In the genomic region with DNA sequence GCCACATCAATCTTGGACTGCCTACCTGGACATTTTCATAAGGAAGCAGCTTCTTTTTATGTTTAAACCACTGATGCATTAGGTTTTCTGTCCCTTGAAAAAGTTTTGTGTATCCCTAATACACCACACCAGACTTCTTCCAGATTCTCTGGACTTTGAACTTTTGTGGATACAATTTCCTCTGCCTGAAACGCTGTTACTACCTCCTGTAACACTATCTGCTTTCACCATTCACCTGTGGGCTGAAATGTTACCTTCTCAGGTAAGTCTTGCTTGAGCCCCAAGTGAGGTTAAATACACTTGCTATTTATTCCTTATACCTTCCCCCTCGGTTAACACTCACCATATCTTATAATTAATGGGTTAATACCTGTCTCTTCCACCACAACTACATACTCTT, we compare ENCODE assay signal across 22 cellular contexts. TPM values are rescaled to one million over a fixed set of nuclear protein-coding genes. Genes with fewer than 3 reads are reported as not detected.
DNase-seq lines count a peak whose midpoint lies in the region; ATAC-seq and TF ChIP-seq lines count a peak whose summit lies in the region.
"Had no signal": no experiment of that assay in that cellular context is flagged by ENCODE, and none has a peak within 500 bp of the region (broad histone marks: within the 10 kb centered on the region; RNA-seq: fewer than 3 reads in every experiment).

No MANE protein-coding gene starts in this region.

- no peak for DNase-seq in MCF 10A (ENCODE audit: unreplicated experiment)
- no peak for DNase-seq in breast epithelium (ENCODE audit: low spot score in 2 of 2)
- no peak for DNase-seq in central memory CD8-positive, alpha-beta T cell (ENCODE audit: low spot score in 2 of 2)
- no peak for DNase-seq in naive thymus-derived CD8-positive, alpha-beta T cell
- DNase-seq in type B pancreatic cell (ENCODE audit: extremely low spot score, unreplicated experiment) = no peak
- DNase-seq in NCI-H2196 (lab: John Stamatoyannopoulos, UW; ENCODE audit: unreplicated experiment) = no peak
- no peak for DNase-seq in 8988T
- DNase-seq in stimulated activated naive CD8-positive, alpha-beta T cell treated with anti-CD3 and anti-CD28 coated beads, Interleukin-15, amount 100 ng/mL, for 72 hours = no peak
- DNase-seq: activated CD4-positive, CD25-positive, alpha-beta regulatory T cell treated with anti-CD3 and anti-CD28 coated beads, Interleukin-2, amount 50 U/mL, for 72 hours; activated gamma-delta T cell; anterior cingulate cortex; cerebellar nuclear complex; DMS79 treated with DMSO at 0.1 percent for 48 hours; mammary epithelial cell; NCI-H187 treated with DMSO at 0.1 percent for 48 hours; NCI-H446 treated with DMSO at 0.1 percent for 48 hours; stimulated activated CD8-positive, alpha-beta memory T cell treated with anti-CD3 and anti-CD28 coated beads, Interleukin-4, amount 100 ng/mL, for 48 hours had no signal

- no peak overlapping the region for H3K4me3 ChIP-seq in breast epithelium
- H3K4me3 ChIP-seq: K562, prostate gland had no signal

- H3K9me3 Mint-ChIP-seq in MCF 10A (ENCODE audit: unreplicated experiment) = no peaks in the 10 kb centered on the region
- no peaks in the 10 kb centered on the region for H3K9me3 Mint-ChIP-seq in central memory CD8-positive, alpha-beta T cell
- H3K9me3 Mint-ChIP-seq in naive thymus-derived CD8-positive, alpha-beta T cell = no peaks in the 10 kb centered on the region
- H3K9me3 Mint-ChIP-seq in type B pancreatic cell = no peaks in the 10 kb centered on the region
- no peaks in the 10 kb centered on the region for H3K9me3 Mint-ChIP-seq in stimulated activated naive CD8-positive, alpha-beta T cell treated with anti-CD3 and anti-CD28 coated beads, Interleukin-15, amount 100 ng/mL, for 72 hours
- H3K9me3 Mint-ChIP-seq: neural crest cell had no signal

- H3K4me1 Mint-ChIP-seq in MCF 10A (ENCODE audit: insufficient read depth, unreplicated experiment) = peaks cover 25% of the 10 kb centered on the region
- peaks cover 73% of the 10 kb centered on the region for H3K4me1 Mint-ChIP-seq in central memory CD8-positive, alpha-beta T cell
- H3K4me1 Mint-ChIP-seq in naive thymus-derived CD8-positive, alpha-beta T cell = peaks cover 34 to 77% (median 73%) of the 10 kb centered on the region in 4 donors
- peaks cover 35% of the 10 kb centered on the region for H3K4me1 Mint-ChIP-seq in type B pancreatic cell (ENCODE audit: unreplicated experiment)
- peaks cover 50% of the 10 kb centered on the region for H3K4me1 Mint-ChIP-seq in stimulated activated naive CD8-positive, alpha-beta T cell treated with anti-CD3 and anti-CD28 coated beads, Interleukin-15, amount 100 ng/mL, for 72 hours

- POLR2A ChIA-PET in MCF 10A (lab: Yijun Ruan, JAX) = interaction anchor here (1.0 kb wide), 1 partner anchor 25 kb away, joined by 3 read pairs; no protein-coding TSS in a partner anchor
- POLR2A ChIA-PET in naive thymus-derived CD8-positive, alpha-beta T cell (lab: Charles Lee) = interaction anchor here (0.6 kb wide), 1 partner anchor 116 kb away, joined by 4 read pairs; no protein-coding TSS in a partner anchor

- peak overlapping the region; percentile 6 for H3K4me3 Mint-ChIP-seq in MCF 10A (ENCODE audit: unreplicated experiment)
- peak overlapping the region; percentile 48 for H3K4me3 Mint-ChIP-seq in central memory CD8-positive, alpha-beta T cell
- peak overlapping the region in 9 of 10 donors; percentile 12 to 98 (median 65) for H3K4me3 Mint-ChIP-seq in naive thymus-derived CD8-positive, alpha-beta T cell
- H3K4me3 Mint-ChIP-seq in type B pancreatic cell = peak overlapping the region; percentile 12
- peak overlapping the region in 1 of 2 donors; percentile 36 for H3K4me3 Mint-ChIP-seq in stimulated activated naive CD8-positive, alpha-beta T cell treated with anti-CD3 and anti-CD28 coated beads, Interleukin-15, amount 100 ng/mL, for 72 hours

- CTCF ChIA-PET in MCF 10A (lab: Yijun Ruan, JAX) = interaction anchor here (0.6 kb wide), 2 partner anchors 65 to 190 kb away, joined by 3 to 4 read pairs; no protein-coding TSS in a partner anchor

- no peak overlapping the region for H3K27ac ChIP-seq in breast epithelium
- H3K27ac ChIP-seq: prostate gland, RWPE1 had no signal

- peaks cover 7 to 10% of the 10 kb centered on the region in 2 donors for H3K4me1 ChIP-seq in breast epithelium

- intact Hi-C loops in MCF 10A (cut with micrococcal nuclease) (loop anchor here (5.0 kb wide), 1 partner anchor 227 kb away; the partner anchor contains the start of gene UBE2G1), breast epithelium (cut with DNase I; ENCODE audit: low total_unique reads) (loop anchor here (10.0 kb wide), 1 partner anchor 1745 kb away; no protein-coding TSS in a partner anchor)

- H3K36me3 Mint-ChIP-seq in MCF 10A (ENCODE audit: insufficient read depth, unreplicated experiment) = peaks cover 28% of the 10 kb centered on the region
- H3K36me3 Mint-ChIP-seq in central memory CD8-positive, alpha-beta T cell (ENCODE audit: insufficient read depth) = peaks cover 25% of the 10 kb centered on the region
- peaks cover 0 to 20% (median 0%) of the 10 kb centered on the region in 3 donors for H3K36me3 Mint-ChIP-seq in naive thymus-derived CD8-positive, alpha-beta T cell
- no peaks in the 10 kb centered on the region for H3K36me3 Mint-ChIP-seq in type B pancreatic cell

- H3K27me3 ChIP-seq in breast epithelium = no peaks in the 10 kb centered on the region

- no peaks in the 10 kb centered on the region for H3K9me3 ChIP-seq in breast epithelium
- H3K9me3 ChIP-seq: prostate gland had no signal

- TF ChIP-seq POLR2A in breast epithelium (IDR thresholded peaks at IDR 0.05) = no peak

- H3K36me3 ChIP-seq in breast epithelium = no peaks in the 10 kb centered on the region
- H3K36me3 ChIP-seq: prostate gland had no signal

- BruUV-seq in MCF 10A (replicated peaks; lab: Mats Ljungman, UMichigan) = no TSS peak

- ATAC-seq in central memory CD8-positive, alpha-beta T cell (replicated peaks; ENCODE audit: extremely low read depth, poor library complexity, severe bottlenecking) = no peak
- ATAC-seq in naive thymus-derived CD8-positive, alpha-beta T cell = no peak
- ATAC-seq in stimulated activated naive CD8-positive, alpha-beta T cell treated with anti-CD3 and anti-CD28 coated beads, Interleukin-15, amount 100 ng/mL, for 72 hours = no peak
- ATAC-seq: K562, SK-N-SH treated with all-trans-retinoic acid at 6 μM for 48 hours had no signal

- no peak for TF ChIP-seq CTCF in MCF 10A (IDR thresholded peaks at IDR 0.05; ENCODE audit: unreplicated experiment)
- no peak for TF ChIP-seq CTCF in breast epithelium (IDR thresholded peaks at IDR 0.05)
- no peak for TF ChIP-seq CTCF in type B pancreatic cell (conservative IDR thresholded peaks at IDR 0.05)

- H3K27me3 Mint-ChIP-seq in MCF 10A (ENCODE audit: insufficient read depth, unreplicated experiment) (no peaks in the 10 kb centered on the region), type B pancreatic cell (no peaks in the 10 kb centered on the region)
- no peaks in the 10 kb centered on the region for H3K27me3 Mint-ChIP-seq in central memory CD8-positive, alpha-beta T cell
- no peaks in the 10 kb centered on the region for H3K27me3 Mint-ChIP-seq in naive thymus-derived CD8-positive, alpha-beta T cell
- no peaks in the 10 kb centered on the region for H3K27me3 Mint-ChIP-seq in stimulated activated naive CD8-positive, alpha-beta T cell treated with anti-CD3 and anti-CD28 coated beads, Interleukin-15, amount 100 ng/mL, for 72 hours

- no peak overlapping the region for H3K27ac Mint-ChIP-seq in MCF 10A (ENCODE audit: low read depth, unreplicated experiment)
- H3K27ac Mint-ChIP-seq in central memory CD8-positive, alpha-beta T cell (ENCODE audit: low read depth) = peak overlapping the region; percentile 29
- peak overlapping the region in 6 of 10 donors; percentile 22 to 82 (median 57) for H3K27ac Mint-ChIP-seq in naive thymus-derived CD8-positive, alpha-beta T cell
- H3K27ac Mint-ChIP-seq in type B pancreatic cell = peak overlapping the region; percentile 76
- no peak overlapping the region for H3K27ac Mint-ChIP-seq in stimulated activated naive CD8-positive, alpha-beta T cell treated with anti-CD3 and anti-CD28 coated beads, Interleukin-15, amount 100 ng/mL, for 72 hours

RNA-seq across cellular contexts. Expression of gene ZZEF1, which starts 2.7 kb away (rescaled TPM):
- total RNA-seq in MCF 10A (2022) = 35.0 and 37.9 TPM in 2 replicates
- 10 to 100 TPM; 67.2 to 70.8 (median 68.8) TPM for total RNA-seq in breast epithelium
- 10 to 100 TPM; 89.2 to 91.2 TPM for total RNA-seq in naive thymus-derived CD8-positive, alpha-beta T cell
- polyA plus RNA-seq in naive thymus-derived CD8-positive, alpha-beta T cell = 1 to 10 TPM; 3.5 to 7.5 (median 3.7) TPM
- 34.9 and 35.0 TPM in 2 replicates for total RNA-seq in type B pancreatic cell (ENCODE audit: low replicate concordance)

RNA-seq across cellular contexts. Expression of gene CYB5D2, which starts 2.9 kb away (rescaled TPM):
- total RNA-seq in MCF 10A (2022) = 13.8 and 17.6 TPM in 2 replicates
- 10 to 100 TPM; 28.4 to 74.1 (median 34.7) TPM for total RNA-seq in breast epithelium
- total RNA-seq in naive thymus-derived CD8-positive, alpha-beta T cell = 10 to 100 TPM; 11.1 to 13.0 TPM
- polyA plus RNA-seq in naive thymus-derived CD8-positive, alpha-beta T cell = 10 to 100 TPM; 13.7 to 17.3 (median 17.1) TPM
- 12.3 and 15.0 TPM in 2 replicates for total RNA-seq in type B pancreatic cell (ENCODE audit: low replicate concordance)

Comparison
In these comparisons a context has a peak if more than half of its experiments do, and no peak if none do; other contexts are left out.
1. H3K27ac Mint-ChIP-seq: peak in central memory CD8-positive, alpha-beta T cell (single experiment), naive thymus-derived CD8-positive, alpha-beta T cell (6 of 10) and type B pancreatic cell (single experiment); none in MCF 10A (single experiment) and stimulated activated naive CD8-positive, alpha-beta T cell treated with anti-CD3 and anti-CD28 coated beads, Interleukin-15, amount 100 ng/mL, for 72 hours (0 of 2).